In the genomic region with DNA sequence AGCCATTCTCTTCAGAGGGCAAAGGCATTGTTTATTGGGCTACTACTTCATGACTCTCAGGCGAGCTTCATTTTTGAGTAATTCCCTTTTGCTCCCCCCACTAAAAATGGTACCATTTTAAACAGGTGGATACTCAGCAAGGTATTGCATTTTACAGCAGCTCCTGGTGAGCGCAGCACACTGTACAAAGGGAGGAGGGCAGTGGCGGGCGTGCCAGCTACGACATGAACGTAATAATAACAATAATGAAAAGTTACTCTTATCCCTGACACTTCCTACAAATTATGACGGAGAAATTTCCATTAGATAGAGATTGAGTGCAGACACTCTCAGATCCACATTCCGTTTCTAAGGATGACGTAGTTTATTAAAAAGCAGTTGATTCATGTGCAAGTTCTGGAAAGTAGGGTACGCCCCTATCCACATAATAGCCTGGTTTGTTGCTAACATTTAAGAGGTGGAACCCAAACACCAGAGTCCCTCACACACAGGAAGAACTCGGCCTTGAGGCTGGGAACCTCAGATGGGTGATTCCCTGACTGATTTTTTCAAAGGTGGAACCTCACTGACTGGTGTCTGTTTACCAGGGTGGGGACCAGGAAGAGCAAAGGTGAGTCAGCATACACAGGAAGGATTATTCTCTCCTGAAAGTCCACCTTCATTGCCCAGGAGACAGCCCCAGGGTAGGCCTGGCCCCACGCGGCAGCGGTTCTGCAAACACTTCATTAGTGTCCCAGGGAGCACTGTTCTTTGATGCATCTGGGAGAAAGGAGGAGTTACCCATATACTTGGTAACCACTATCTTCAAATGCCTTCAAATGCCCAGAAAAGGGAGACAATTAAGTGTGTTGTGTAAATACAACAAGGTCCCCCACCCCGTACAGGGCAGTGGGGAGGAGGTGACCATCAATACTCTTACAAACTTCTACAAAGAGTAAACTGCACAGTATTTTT, we compare ENCODE assay signal across 1 cellular context.
TF ChIP-seq lines count a peak whose summit lies in the region.

No MANE protein-coding gene starts in this region.

TF ChIP-seq in HepG2, 621 proteins besides CTCF, POLR2A, EP300 and RAD21 (continued from another document and continues in another):
- TF ChIP-seq ELF4 (CRISPR knock-in tag; IDR thresholded peaks at IDR 0.05; ENCODE audit: borderline replicate concordance) (no peak), BRCA1 (CRISPR knock-in tag; IDR thresholded peaks at IDR 0.05) (no peak), ZNF572 (CRISPR knock-in tag; IDR thresholded peaks at IDR 0.05) (no peak), HMG20A (CRISPR knock-in tag; IDR thresholded peaks at IDR 0.05; ENCODE audit: borderline replicate concordance) (peak; percentile 85; the same call in 1 of the 2 replicates), YY1 (IDR thresholded peaks at IDR 0.05; ENCODE audit: insufficient read depth, insufficient replicate concordance, low read depth, low read length) (no peak), CREB1 (IDR thresholded peaks at IDR 0.05) (peak; percentile 33; the same call in 1 of the 2 replicates), CREB1 (CRISPR knock-in tag; IDR thresholded peaks at IDR 0.05) (peak; percentile 72; the same call in 1 of the 2 replicates), TFDP2 (CRISPR knock-in tag; IDR thresholded peaks at IDR 0.05) (peak; percentile 56; the same call in 1 of the 2 replicates), PAX8 (CRISPR knock-in tag; IDR thresholded peaks at IDR 0.05; ENCODE audit: borderline replicate concordance) (no peak), NFE2 (CRISPR knock-in tag; IDR thresholded peaks at IDR 0.05) (peak; percentile 65; the same call in 1 of the 2 replicates), SP140L (CRISPR knock-in tag; IDR thresholded peaks at IDR 0.05; ENCODE audit: borderline replicate concordance) (no peak), ZUFSP (CRISPR knock-in tag; IDR thresholded peaks at IDR 0.05; ENCODE audit: borderline replicate concordance) (no peak), ZNF234 (CRISPR knock-in tag; conservative IDR thresholded peaks at IDR 0.05) (0 out of 2 replicates have a peak, but pooled peaks have one; percentile 64), FOXK2 (IDR thresholded peaks at IDR 0.05) (peak; percentile 3; the same call in 1 of the 2 replicates), ZBTB7A (CRISPR knock-in tag; IDR thresholded peaks at IDR 0.05) (no peak), MEIS2 (CRISPR knock-in tag; IDR thresholded peaks at IDR 0.05) (no peak), ATM (IDR thresholded peaks at IDR 0.05; ENCODE audit: borderline replicate concordance) (no peak), YEATS2 (CRISPR knock-in tag; IDR thresholded peaks at IDR 0.05; ENCODE audit: borderline replicate concordance) (peak; percentile 55; the same call in 1 of the 2 replicates), ZNF160 (CRISPR knock-in tag; IDR thresholded peaks at IDR 0.05) (no peak), ZFP62 (CRISPR knock-in tag; IDR thresholded peaks at IDR 0.05) (no peak), TRIM24 (CRISPR knock-in tag; IDR thresholded peaks at IDR 0.05) (no peak), ELF3 (CRISPR knock-in tag; IDR thresholded peaks at IDR 0.05) (peak; percentile 90), ZSCAN29 (CRISPR knock-in tag; conservative IDR thresholded peaks at IDR 0.05) (peak; percentile 82), ATRX (CRISPR knock-in tag; IDR thresholded peaks at IDR 0.05; ENCODE audit: borderline replicate concordance) (no peak), AFF4 (CRISPR knock-in tag; IDR thresholded peaks at IDR 0.05) (0 out of 2 replicates have a peak, but pooled peaks have one; percentile 63), NR0B2 (CRISPR knock-in tag; IDR thresholded peaks at IDR 0.05) (no peak), PRPF4 (IDR thresholded peaks at IDR 0.05; ENCODE audit: low read depth, low read length, poor library complexity, severe bottlenecking) (no peak), SYNCRIP (IDR thresholded peaks at IDR 0.05; ENCODE audit: insufficient read depth, low read depth, low read length) (no peak), ZNF770 (CRISPR knock-in tag; IDR thresholded peaks at IDR 0.05) (0 out of 2 replicates have a peak, but pooled peaks have one; percentile 8), TARDBP (CRISPR knock-in tag; IDR thresholded peaks at IDR 0.05) (peak; percentile 90; the same call in 1 of the 2 replicates), JDP2 (CRISPR knock-in tag; IDR thresholded peaks at IDR 0.05; ENCODE audit: borderline replicate concordance) (no peak), ZNF441 (CRISPR knock-in tag; IDR thresholded peaks at IDR 0.05; ENCODE audit: borderline replicate concordance) (0 out of 2 replicates have a peak, but pooled peaks have one; percentile 33), EED (CRISPR knock-in tag; IDR thresholded peaks at IDR 0.05) (no peak), CHCHD3 (CRISPR knock-in tag; IDR thresholded peaks at IDR 0.05) (no peak), U2AF1 (optimal IDR thresholded peaks at IDR 0.05; ENCODE audit: low read depth, low read length) (no peak), ZNF296 (CRISPR knock-in tag; conservative IDR thresholded peaks at IDR 0.05) (no peak), MLXIP (CRISPR knock-in tag; IDR thresholded peaks at IDR 0.05; ENCODE audit: borderline replicate concordance) (no peak), MAF1 (CRISPR knock-in tag; IDR thresholded peaks at IDR 0.05; ENCODE audit: borderline replicate concordance) (no peak), ZNF782 (CRISPR knock-in tag; IDR thresholded peaks at IDR 0.05; ENCODE audit: borderline replicate concordance) (no peak; the same call in 1 of the 2 replicates), FOXO1 (CRISPR knock-in tag; IDR thresholded peaks at IDR 0.05) (peak; percentile 97), ZFY (CRISPR knock-in tag; IDR thresholded peaks at IDR 0.05) (peak; percentile 53), CEBPG (CRISPR knock-in tag; IDR thresholded peaks at IDR 0.05) (peak; percentile 66), ZNF326 (CRISPR knock-in tag; IDR thresholded peaks at IDR 0.05; ENCODE audit: borderline replicate concordance) (no peak), RORA (CRISPR knock-in tag; IDR thresholded peaks at IDR 0.05) (no peak), SRSF9 (IDR thresholded peaks at IDR 0.05; ENCODE audit: borderline replicate concordance, insufficient read depth, low read depth, low read length, poor library complexity, severe bottlenecking) (no peak), TBP (CRISPR knock-in tag; IDR thresholded peaks at IDR 0.05) (no peak)
- TF ChIP-seq, protein P1, sequence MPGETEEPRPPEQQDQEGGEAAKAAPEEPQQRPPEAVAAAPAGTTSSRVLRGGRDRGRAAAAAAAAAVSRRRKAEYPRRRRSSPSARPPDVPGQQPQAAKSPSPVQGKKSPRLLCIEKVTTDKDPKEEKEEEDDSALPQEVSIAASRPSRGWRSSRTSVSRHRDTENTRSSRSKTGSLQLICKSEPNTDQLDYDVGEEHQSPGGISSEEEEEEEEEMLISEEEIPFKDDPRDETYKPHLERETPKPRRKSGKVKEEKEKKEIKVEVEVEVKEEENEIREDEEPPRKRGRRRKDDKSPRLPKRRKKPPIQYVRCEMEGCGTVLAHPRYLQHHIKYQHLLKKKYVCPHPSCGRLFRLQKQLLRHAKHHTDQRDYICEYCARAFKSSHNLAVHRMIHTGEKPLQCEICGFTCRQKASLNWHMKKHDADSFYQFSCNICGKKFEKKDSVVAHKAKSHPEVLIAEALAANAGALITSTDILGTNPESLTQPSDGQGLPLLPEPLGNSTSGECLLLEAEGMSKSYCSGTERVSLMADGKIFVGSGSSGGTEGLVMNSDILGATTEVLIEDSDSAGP (CRISPR knock-in tag; IDR thresholded peaks at IDR 0.05; ENCODE audit: borderline replicate concordance) = no peak; the same call in none of the 2 replicates
- TF ChIP-seq, protein P2, sequence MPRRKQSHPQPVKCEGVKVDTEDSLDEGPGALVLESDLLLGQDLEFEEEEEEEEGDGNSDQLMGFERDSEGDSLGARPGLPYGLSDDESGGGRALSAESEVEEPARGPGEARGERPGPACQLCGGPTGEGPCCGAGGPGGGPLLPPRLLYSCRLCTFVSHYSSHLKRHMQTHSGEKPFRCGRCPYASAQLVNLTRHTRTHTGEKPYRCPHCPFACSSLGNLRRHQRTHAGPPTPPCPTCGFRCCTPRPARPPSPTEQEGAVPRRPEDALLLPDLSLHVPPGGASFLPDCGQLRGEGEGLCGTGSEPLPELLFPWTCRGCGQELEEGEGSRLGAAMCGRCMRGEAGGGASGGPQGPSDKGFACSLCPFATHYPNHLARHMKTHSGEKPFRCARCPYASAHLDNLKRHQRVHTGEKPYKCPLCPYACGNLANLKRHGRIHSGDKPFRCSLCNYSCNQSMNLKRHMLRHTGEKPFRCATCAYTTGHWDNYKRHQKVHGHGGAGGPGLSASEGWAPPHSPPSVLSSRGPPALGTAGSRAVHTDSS (CRISPR knock-in tag; conservative IDR thresholded peaks at IDR 0.05) = no peak
